Comparison of ENCODE assay signal across 20 cellular contexts in the genomic region with DNA sequence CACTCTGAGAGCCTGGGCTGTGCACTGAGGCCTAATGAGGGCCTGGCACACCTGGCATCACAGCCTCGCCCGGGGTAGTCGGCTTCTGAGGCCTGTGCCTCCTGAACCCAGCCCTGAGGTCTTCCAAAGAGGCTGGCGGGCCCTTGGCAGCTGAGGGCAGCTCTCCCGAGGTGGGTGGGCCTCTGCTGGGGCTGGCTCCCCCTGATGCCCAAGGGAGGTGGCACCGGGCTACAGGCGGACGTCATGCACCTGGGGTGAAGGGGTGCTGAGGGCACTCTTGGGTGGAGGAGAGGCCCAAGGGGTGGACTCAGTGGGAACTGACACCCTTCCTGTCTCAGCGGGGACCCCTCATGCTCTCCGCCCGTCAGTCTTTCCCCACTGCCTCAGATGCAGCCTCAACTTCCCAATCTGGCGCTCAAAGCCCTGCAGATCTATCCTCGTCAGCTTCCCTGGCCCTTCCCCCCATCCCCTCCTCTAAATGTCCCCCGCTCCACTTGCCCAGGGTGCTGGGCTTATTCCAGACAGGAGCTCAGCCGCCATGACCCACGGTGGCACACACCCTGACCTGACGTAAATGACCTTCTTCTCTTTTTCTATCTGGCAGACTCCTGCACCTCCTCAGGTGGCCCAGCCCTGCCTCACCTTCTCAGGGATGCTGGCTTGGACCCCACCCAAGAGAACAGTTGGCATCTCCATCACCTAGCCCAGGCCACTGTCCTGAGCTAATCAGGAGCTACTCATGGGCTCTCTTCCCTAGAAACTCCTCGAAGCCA. TPM values are rescaled to one million over a fixed set of nuclear protein-coding genes. Genes with fewer than 3 reads are reported as not detected.
DNase-seq lines count a peak whose midpoint lies in the region; ATAC-seq and TF ChIP-seq lines count a peak whose summit lies in the region.
"Had no signal": no experiment of that assay in that cellular context is flagged by ENCODE, and none has a peak within 500 bp of the region (broad histone marks: within the 10 kb centered on the region; RNA-seq: fewer than 3 reads in every experiment).

No MANE protein-coding gene starts in this region.

- no peak for ATAC-seq in activated CD8-positive, alpha-beta memory T cell treated with anti-CD3 and anti-CD28 coated beads, Interleukin-2, amount 10 ng/mL, durations not matched to agents 7 days and 5 days
- ATAC-seq in T-helper 17 cell = no peak
- ATAC-seq: GM23338, K562 had no signal

- H3K27me3 ChIP-seq in osteoblast (ENCODE audit: insufficient read depth, low read length) = peaks cover 11% of the 10 kb centered on the region
- no peaks in the 10 kb centered on the region for H3K27me3 ChIP-seq in vagina

- H3K4me3 ChIP-seq in osteoblast (ENCODE audit: insufficient read depth, low read length) = no peak overlapping the region
- no peak overlapping the region for H3K4me3 ChIP-seq in vagina
- H3K4me3 ChIP-seq: GM23338, K562 had no signal

- no peaks in the 10 kb centered on the region for H3K9me3 ChIP-seq in T-helper 17 cell (ENCODE audit: control insufficient read depth, low read length, poor library complexity, severe bottlenecking)
- H3K9me3 ChIP-seq in osteoblast (ENCODE audit: low read depth, low read length) = no peaks in the 10 kb centered on the region
- no peaks in the 10 kb centered on the region for H3K9me3 ChIP-seq in vagina

- H3K9me3 Mint-ChIP-seq in activated CD8-positive, alpha-beta memory T cell treated with anti-CD3 and anti-CD28 coated beads, Interleukin-2, amount 10 ng/mL, durations not matched to agents 7 days and 5 days (ENCODE audit: low read depth) = no peaks in the 10 kb centered on the region
- H3K9me3 Mint-ChIP-seq: GM23338, HFFc6 had no signal

- CTCF ChIA-PET in activated CD8-positive, alpha-beta memory T cell treated with anti-CD3 and anti-CD28 coated beads, Interleukin-2, amount 10 ng/mL, durations not matched to agents 7 days and 5 days (lab: Charles Lee) = interaction anchor here (1.1 kb wide), 1 partner anchor 10 kb away, joined by 3 read pairs; no protein-coding TSS in a partner anchor

- intact Hi-C loops in vagina (cut with DNase I) = no loop called here

- no peak overlapping the region for H3K27ac Mint-ChIP-seq in activated CD8-positive, alpha-beta memory T cell treated with anti-CD3 and anti-CD28 coated beads, Interleukin-2, amount 10 ng/mL, durations not matched to agents 7 days and 5 days
- H3K27ac Mint-ChIP-seq in T-helper 17 cell = no peak overlapping the region
- H3K27ac Mint-ChIP-seq: GM23338, HFFc6 had no signal

- H3K4me2 ChIP-seq in osteoblast (ENCODE audit: insufficient read depth, low read length) = no peak overlapping the region
- H3K4me2 ChIP-seq: GM23338 had no signal

- H3K27ac ChIP-seq in osteoblast (ENCODE audit: low read depth, low read length) = no peak overlapping the region
- H3K27ac ChIP-seq in vagina = no peak overlapping the region
- H3K27ac ChIP-seq: C4-2B, HL-60 had no signal

- no peak overlapping the region for H2AFZ ChIP-seq in osteoblast (ENCODE audit: low read length)
- H2AFZ ChIP-seq: GM23338 had no signal

- no peaks in the 10 kb centered on the region for H3K36me3 ChIP-seq in osteoblast (ENCODE audit: insufficient read depth, low read length)
- H3K36me3 ChIP-seq in vagina = no peaks in the 10 kb centered on the region

- H3K4me1 ChIP-seq in osteoblast (ENCODE audit: insufficient read depth, low read length) (no peaks in the 10 kb centered on the region), vagina (peaks cover 6% of the 10 kb centered on the region)

- H4K20me1 ChIP-seq in osteoblast (ENCODE audit: insufficient read depth, low read length) = no peaks in the 10 kb centered on the region

- no peaks in the 10 kb centered on the region for H3K4me1 Mint-ChIP-seq in activated CD8-positive, alpha-beta memory T cell treated with anti-CD3 and anti-CD28 coated beads, Interleukin-2, amount 10 ng/mL, durations not matched to agents 7 days and 5 days
- H3K4me1 Mint-ChIP-seq in T-helper 17 cell = peaks cover 8% of the 10 kb centered on the region

- TF ChIP-seq POLR2A in vagina (IDR thresholded peaks at IDR 0.05) = no peak

- no peaks in the 10 kb centered on the region for H3K79me2 ChIP-seq in osteoblast (ENCODE audit: insufficient read depth, low read length)

- peak; percentile 36 for DNase-seq in activated CD8-positive, alpha-beta memory T cell treated with anti-CD3 and anti-CD28 coated beads, Interleukin-2, amount 50 U/mL, for 48 hours
- DNase-seq in activated CD8-positive, alpha-beta memory T cell treated with anti-CD3 and anti-CD28 coated beads, Interleukin-2, amount 10 ng/mL, durations not matched to agents 7 days and 5 days = no peak
- DNase-seq in T-helper 17 cell (no peak), osteoblast (ENCODE audit: insufficient read length, low spot score, missing footprints) (peak; percentile 75), vagina (ENCODE audit: extremely low spot score in 2 of 2) (peak; percentile 58 to 84), CD1c-positive myeloid dendritic cell (ENCODE audit: extremely low spot score) (no peak), NCI-H1092 (lab: John Stamatoyannopoulos, UW) (no peak), SHP77 (lab: John Stamatoyannopoulos, UW) (no peak)
- DNase-seq: COR-L47, DMS53, HFFc6, NCI-H1048, NCI-H1694 treated with DMSO at 0.1 percent for 48 hours, Right ventricle myocardium superior had no signal

- no peaks in the 10 kb centered on the region for H3K36me3 Mint-ChIP-seq in activated CD8-positive, alpha-beta memory T cell treated with anti-CD3 and anti-CD28 coated beads, Interleukin-2, amount 10 ng/mL, durations not matched to agents 7 days and 5 days
- H3K36me3 Mint-ChIP-seq in T-helper 17 cell (ENCODE audit: low read depth) = no peaks in the 10 kb centered on the region

- no peaks in the 10 kb centered on the region for H3K27me3 Mint-ChIP-seq in activated CD8-positive, alpha-beta memory T cell treated with anti-CD3 and anti-CD28 coated beads, Interleukin-2, amount 10 ng/mL, durations not matched to agents 7 days and 5 days
- no peaks in the 10 kb centered on the region for H3K27me3 Mint-ChIP-seq in T-helper 17 cell

- no peak for TF ChIP-seq CTCF in osteoblast (IDR thresholded peaks at IDR 0.05; ENCODE audit: extremely low read depth, low read depth, low read length)
- no peak for TF ChIP-seq CTCF in vagina (IDR thresholded peaks at IDR 0.05)

- no peak overlapping the region for H3K4me3 Mint-ChIP-seq in activated CD8-positive, alpha-beta memory T cell treated with anti-CD3 and anti-CD28 coated beads, Interleukin-2, amount 10 ng/mL, durations not matched to agents 7 days and 5 days
- H3K4me3 Mint-ChIP-seq in T-helper 17 cell = peak overlapping the region; percentile 7
- H3K4me3 Mint-ChIP-seq: GM23338, HFFc6 had no signal

RNA-seq across cellular contexts. Expression of a gene that starts 38.2 kb away (rescaled TPM):
- not detected for total RNA-seq in activated CD8-positive, alpha-beta memory T cell treated with anti-CD3 and anti-CD28 coated beads, Interleukin-2, amount 10 ng/mL, durations not matched to agents 7 days and 5 days
- not detected for total RNA-seq in T-helper 17 cell
- not detected in 2 replicates for total RNA-seq in osteoblast
- not detected for total RNA-seq in vagina
- total RNA-seq: A172, GM23338, HFFc6, K562, M059J, Right ventricle myocardium superior had no signal

Comparison
In these comparisons a context has a peak if more than half of its experiments do, and no peak if none do; other contexts are left out.
1. DNase-seq: peak in activated CD8-positive, alpha-beta memory T cell treated with anti-CD3 and anti-CD28 coated beads, Interleukin-2, amount 50 U/mL, for 48 hours (single experiment), osteoblast (single experiment) and vagina (2 of 2); none in activated CD8-positive, alpha-beta memory T cell treated with anti-CD3 and anti-CD28 coated beads, Interleukin-2, amount 10 ng/mL, durations not matched to agents 7 days and 5 days (single experiment), T-helper 17 cell (0 of 3), CD1c-positive myeloid dendritic cell (single experiment), NCI-H1092 (single experiment) and SHP77 (0 of 2).